Comparison of ENCODE assay signal across 21 cellular contexts in the genomic region with DNA sequence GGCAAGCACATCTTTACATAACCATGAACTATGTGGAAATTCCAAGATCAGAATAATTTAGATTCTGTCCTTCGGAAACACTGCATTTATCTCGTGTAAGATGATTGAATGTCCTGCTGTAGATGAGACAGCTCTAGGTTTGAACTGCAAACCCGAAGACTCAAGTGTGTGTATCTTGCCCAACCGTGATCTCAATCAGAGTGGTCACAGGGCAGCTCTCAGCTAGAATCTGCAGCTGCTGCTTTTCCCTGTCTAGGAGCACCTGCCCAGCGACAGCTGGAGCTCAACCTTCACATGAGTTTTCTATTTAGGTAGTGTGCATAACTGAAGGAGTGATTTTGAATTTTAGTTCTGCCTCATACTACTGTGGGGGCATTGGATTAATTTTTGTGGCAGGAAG.
DNase-seq lines count a peak whose midpoint lies in the region; ATAC-seq lines count a peak whose summit lies in the region.
"Had no signal": no experiment of that assay in that cellular context is flagged by ENCODE, and none has a peak within 500 bp of the region (broad histone marks: within the 10 kb centered on the region; RNA-seq: fewer than 3 reads in every experiment).

No MANE protein-coding gene starts in this region.

- DNase-seq in COLO668 (lab: John Stamatoyannopoulos, UW; ENCODE audit: unreplicated experiment) (peak; percentile 16), DMS53 treated with DMSO at 0.1 percent for 48 hours (lab: John Stamatoyannopoulos, UW; ENCODE audit: unreplicated experiment) (peak; percentile 88), NCI-H510A treated with DMSO at 0.1 percent for 48 hours (lab: John Stamatoyannopoulos, UW) (peak; percentile 74), amniotic epithelial cell (ENCODE audit: low read depth) (peak; percentile 43), HCEC 1CT (no peak)
- no peak for DNase-seq in activated naive CD4-positive, alpha-beta T cell treated with Interleukin-2 at 50 U/mL for 16 hours
- DNase-seq: activated CD4-positive, alpha-beta T cell treated with anti-CD3 and anti-CD28 coated beads, Interleukin-2, amount 10 ng/mL, durations not matched to agents 24 days and 14 days; activated T-cell treated with anti-CD3 and anti-CD28 coated beads, Interleukin-2, amount 50 U/mL, for 4 hours; COR-L47; dorsolateral prefrontal cortex; hippocampal formation; mesendoderm; Right ventricle myocardium superior; stimulated activated CD4-positive, alpha-beta T cell treated with anti-CD3 and anti-CD28 coated beads, Interleukin-15, amount 100 ng/mL, for 24 hours; stimulated activated naive CD4-positive, alpha-beta T cell; SW 1271; T-helper 9 cell; WERI-Rb-1 had no signal

- ATAC-seq in GM21737 (IDR thresholded peaks at IDR 0.05; ENCODE audit: unreplicated experiment) = no peak
- ATAC-seq: activated T-cell treated with anti-CD3 and anti-CD28 coated beads, Interleukin-2, amount 50 U/mL, for 4 hours; gastroesophageal sphincter; left lobe of liver had no signal

Comparison
In these comparisons a context has a peak if more than half of its experiments do, and no peak if none do; other contexts are left out.
1. DNase-seq: peak in COLO668 (single experiment), DMS53 treated with DMSO at 0.1 percent for 48 hours (single experiment), NCI-H510A treated with DMSO at 0.1 percent for 48 hours (single experiment) and amniotic epithelial cell (single experiment); none in activated naive CD4-positive, alpha-beta T cell treated with Interleukin-2 at 50 U/mL for 16 hours (single experiment) and HCEC 1CT (single experiment).